Comparison of ENCODE assay signal across 1 cellular context in genomic region chr3:195270350-195271115, GRCh38.
TF ChIP-seq lines count a peak whose summit lies in the region.

No MANE protein-coding gene starts in this region.

TF ChIP-seq in HepG2, 621 proteins besides CTCF, POLR2A, EP300 and RAD21 (continued from another document and continues in another):
- TF ChIP-seq FOXO4 (CRISPR knock-in tag; conservative IDR thresholded peaks at IDR 0.05), result no peak
- TF ChIP-seq NR2C2 (CRISPR knock-in tag; IDR thresholded peaks at IDR 0.05; ENCODE audit: borderline replicate concordance), result peak; percentile 43; the same call in 1 of the 2 replicates
- no peak for TF ChIP-seq MNT (IDR thresholded peaks at IDR 0.05)
- peak; percentile 75 for TF ChIP-seq ZNF33B (CRISPR knock-in tag; IDR thresholded peaks at IDR 0.05)
- TF ChIP-seq ZBTB1 (CRISPR knock-in tag; IDR thresholded peaks at IDR 0.05; ENCODE audit: borderline replicate concordance), result no peak
- TF ChIP-seq EHMT2 (IDR thresholded peaks at IDR 0.05; ENCODE audit: borderline replicate concordance, low read depth, low read length), result no peak
- TF ChIP-seq, protein P1, sequence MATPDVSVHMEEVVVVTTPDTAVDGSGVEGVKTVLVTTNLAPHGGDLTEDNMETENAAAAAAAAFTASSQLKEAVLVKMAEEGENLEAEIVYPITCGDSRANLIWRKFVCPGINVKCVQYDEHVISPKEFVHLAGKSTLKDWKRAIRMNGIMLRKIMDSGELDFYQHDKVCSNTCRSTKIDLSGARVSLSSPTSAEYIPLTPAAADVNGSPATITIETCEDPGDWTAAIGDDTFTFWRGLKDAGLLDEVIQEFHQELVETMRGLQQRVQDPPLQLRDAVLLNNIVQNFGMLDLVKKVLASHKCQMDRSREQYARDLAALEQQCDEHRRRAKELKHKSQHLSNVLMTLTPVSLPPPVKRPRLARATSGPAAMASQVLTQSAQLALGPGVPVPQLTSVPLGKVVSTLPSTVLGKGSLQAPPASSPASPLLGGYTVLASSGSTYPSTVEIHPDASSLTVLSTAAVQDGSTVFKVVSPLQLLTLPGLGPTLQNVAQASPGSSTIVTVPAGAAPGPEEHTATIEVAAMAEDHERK (CRISPR knock-in tag; IDR thresholded peaks at IDR 0.05; ENCODE audit: low read depth), result no peak
- peak; percentile 15; the same call in 1 of the 2 replicates for TF ChIP-seq HINFP (CRISPR knock-in tag; IDR thresholded peaks at IDR 0.05; ENCODE audit: low read depth)
- TF ChIP-seq HCFC1 (IDR thresholded peaks at IDR 0.05; ENCODE audit: low read depth, low read length), result no peak
- TF ChIP-seq, protein P2, sequence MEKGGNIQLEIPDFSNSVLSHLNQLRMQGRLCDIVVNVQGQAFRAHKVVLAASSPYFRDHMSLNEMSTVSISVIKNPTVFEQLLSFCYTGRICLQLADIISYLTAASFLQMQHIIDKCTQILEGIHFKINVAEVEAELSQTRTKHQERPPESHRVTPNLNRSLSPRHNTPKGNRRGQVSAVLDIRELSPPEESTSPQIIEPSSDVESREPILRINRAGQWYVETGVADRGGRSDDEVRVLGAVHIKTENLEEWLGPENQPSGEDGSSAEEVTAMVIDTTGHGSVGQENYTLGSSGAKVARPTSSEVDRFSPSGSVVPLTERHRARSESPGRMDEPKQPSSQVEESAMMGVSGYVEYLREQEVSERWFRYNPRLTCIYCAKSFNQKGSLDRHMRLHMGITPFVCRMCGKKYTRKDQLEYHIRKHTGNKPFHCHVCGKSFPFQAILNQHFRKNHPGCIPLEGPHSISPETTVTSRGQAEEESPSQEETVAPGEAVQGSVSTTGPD (CRISPR knock-in tag; IDR thresholded peaks at IDR 0.05), result no peak
- no peak for TF ChIP-seq NCOA5 (CRISPR knock-in tag; IDR thresholded peaks at IDR 0.05)
- TF ChIP-seq SIX1 (CRISPR knock-in tag; IDR thresholded peaks at IDR 0.05; ENCODE audit: borderline replicate concordance), result no peak
- no peak for TF ChIP-seq ZNF841 (CRISPR knock-in tag; IDR thresholded peaks at IDR 0.05; ENCODE audit: borderline replicate concordance)
- TF ChIP-seq POLR2AphosphoS5 (IDR thresholded peaks at IDR 0.05; ENCODE audit: low read depth, low read length), result no peak
- TF ChIP-seq ZNF839 (CRISPR knock-in tag; IDR thresholded peaks at IDR 0.05; ENCODE audit: borderline replicate concordance), result no peak
- TF ChIP-seq ZNF770 (CRISPR knock-in tag; IDR thresholded peaks at IDR 0.05), result peak; percentile 79
- TF ChIP-seq, protein P3, sequence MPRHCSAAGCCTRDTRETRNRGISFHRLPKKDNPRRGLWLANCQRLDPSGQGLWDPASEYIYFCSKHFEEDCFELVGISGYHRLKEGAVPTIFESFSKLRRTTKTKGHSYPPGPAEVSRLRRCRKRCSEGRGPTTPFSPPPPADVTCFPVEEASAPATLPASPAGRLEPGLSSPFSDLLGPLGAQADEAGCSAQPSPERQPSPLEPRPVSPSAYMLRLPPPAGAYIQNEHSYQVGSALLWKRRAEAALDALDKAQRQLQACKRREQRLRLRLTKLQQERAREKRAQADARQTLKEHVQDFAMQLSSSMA (CRISPR knock-in tag; IDR thresholded peaks at IDR 0.05), result peak; percentile 7; the same call in 1 of the 2 replicates
- no peak for TF ChIP-seq PRMT3 (CRISPR knock-in tag; IDR thresholded peaks at IDR 0.05; ENCODE audit: borderline replicate concordance, low read depth)
- no peak for TF ChIP-seq ZNF143 (CRISPR knock-in tag; IDR thresholded peaks at IDR 0.05)
- TF ChIP-seq, protein P4, sequence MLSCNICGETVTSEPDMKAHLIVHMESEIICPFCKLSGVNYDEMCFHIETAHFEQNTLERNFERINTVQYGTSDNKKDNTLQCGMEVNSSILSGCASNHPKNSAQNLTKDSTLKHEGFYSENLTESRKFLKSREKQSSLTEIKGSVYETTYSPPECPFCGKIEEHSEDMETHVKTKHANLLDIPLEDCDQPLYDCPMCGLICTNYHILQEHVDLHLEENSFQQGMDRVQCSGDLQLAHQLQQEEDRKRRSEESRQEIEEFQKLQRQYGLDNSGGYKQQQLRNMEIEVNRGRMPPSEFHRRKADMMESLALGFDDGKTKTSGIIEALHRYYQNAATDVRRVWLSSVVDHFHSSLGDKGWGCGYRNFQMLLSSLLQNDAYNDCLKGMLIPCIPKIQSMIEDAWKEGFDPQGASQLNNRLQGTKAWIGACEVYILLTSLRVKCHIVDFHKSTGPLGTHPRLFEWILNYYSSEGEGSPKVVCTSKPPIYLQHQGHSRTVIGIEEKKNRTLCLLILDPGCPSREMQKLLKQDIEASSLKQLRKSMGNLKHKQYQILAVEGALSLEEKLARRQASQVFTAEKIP (CRISPR knock-in tag; IDR thresholded peaks at IDR 0.05; ENCODE audit: borderline replicate concordance), result no peak
- TF ChIP-seq ZNF737 (CRISPR knock-in tag; IDR thresholded peaks at IDR 0.05; ENCODE audit: borderline replicate concordance), result no peak
- TF ChIP-seq CREB1 (IDR thresholded peaks at IDR 0.05), result no peak
- no peak for TF ChIP-seq CREB1 (CRISPR knock-in tag; IDR thresholded peaks at IDR 0.05)
- peak; percentile 79; the same call in 1 of the 2 replicates for TF ChIP-seq TEAD2 (CRISPR knock-in tag; IDR thresholded peaks at IDR 0.05)
- TF ChIP-seq ZC3H13 (CRISPR knock-in tag; IDR thresholded peaks at IDR 0.05), result peak; percentile 20; the same call in 1 of the 2 replicates
- 0 out of 2 replicates have a peak, but pooled peaks have one; percentile 49 for TF ChIP-seq ZNF850 (CRISPR knock-in tag; conservative IDR thresholded peaks at IDR 0.05)
- peak; percentile 80; the same call in 1 of the 2 replicates for TF ChIP-seq NFKB2 (CRISPR knock-in tag; IDR thresholded peaks at IDR 0.05; ENCODE audit: borderline replicate concordance)
- TF ChIP-seq ZBTB43 (CRISPR knock-in tag; conservative IDR thresholded peaks at IDR 0.05), result peak; percentile 45; the same call in 1 of the 2 replicates
- TF ChIP-seq KAT8 (CRISPR knock-in tag; IDR thresholded peaks at IDR 0.05), result peak; percentile 46; the same call in 1 of the 2 replicates
- no peak for TF ChIP-seq ZNF431 (CRISPR knock-in tag; IDR thresholded peaks at IDR 0.05; ENCODE audit: borderline replicate concordance, low read depth)
- TF ChIP-seq, protein P5, sequence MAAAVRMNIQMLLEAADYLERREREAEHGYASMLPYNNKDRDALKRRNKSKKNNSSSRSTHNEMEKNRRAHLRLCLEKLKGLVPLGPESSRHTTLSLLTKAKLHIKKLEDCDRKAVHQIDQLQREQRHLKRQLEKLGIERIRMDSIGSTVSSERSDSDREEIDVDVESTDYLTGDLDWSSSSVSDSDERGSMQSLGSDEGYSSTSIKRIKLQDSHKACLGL (CRISPR knock-in tag; IDR thresholded peaks at IDR 0.05), result peak; percentile 83; the same call in 1 of the 2 replicates
- no peak for TF ChIP-seq NFIC (IDR thresholded peaks at IDR 0.05; ENCODE audit: low read length)
- no peak for TF ChIP-seq YEATS2 (CRISPR knock-in tag; IDR thresholded peaks at IDR 0.05; ENCODE audit: borderline replicate concordance)
- no peak for TF ChIP-seq HNRNPK (IDR thresholded peaks at IDR 0.05; ENCODE audit: low read depth, low read length, poor library complexity, severe bottlenecking)
- TF ChIP-seq, protein P6, sequence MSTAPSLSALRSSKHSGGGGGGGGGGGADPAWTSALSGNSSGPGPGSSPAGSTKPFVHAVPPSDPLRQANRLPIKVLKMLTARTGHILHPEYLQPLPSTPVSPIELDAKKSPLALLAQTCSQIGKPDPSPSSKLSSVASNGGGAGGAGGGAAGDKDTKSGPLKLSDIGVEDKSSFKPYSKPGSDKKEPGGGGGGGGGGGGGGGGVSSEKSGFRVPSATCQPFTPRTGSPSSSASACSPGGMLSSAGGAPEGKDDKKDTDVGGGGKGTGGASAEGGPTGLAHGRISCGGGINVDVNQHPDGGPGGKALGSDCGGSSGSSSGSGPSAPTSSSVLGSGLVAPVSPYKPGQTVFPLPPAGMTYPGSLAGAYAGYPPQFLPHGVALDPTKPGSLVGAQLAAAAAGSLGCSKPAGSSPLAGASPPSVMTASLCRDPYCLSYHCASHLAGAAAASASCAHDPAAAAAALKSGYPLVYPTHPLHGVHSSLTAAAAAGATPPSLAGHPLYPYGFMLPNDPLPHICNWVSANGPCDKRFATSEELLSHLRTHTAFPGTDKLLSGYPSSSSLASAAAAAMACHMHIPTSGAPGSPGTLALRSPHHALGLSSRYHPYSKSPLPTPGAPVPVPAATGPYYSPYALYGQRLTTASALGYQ (CRISPR knock-in tag; IDR thresholded peaks at IDR 0.05), result peak; percentile 19; the same call in 1 of the 2 replicates
- TF ChIP-seq STAT6 (CRISPR knock-in tag; IDR thresholded peaks at IDR 0.05; ENCODE audit: borderline replicate concordance), result no peak
- TF ChIP-seq NONO (IDR thresholded peaks at IDR 0.05), result no peak
- no peak for TF ChIP-seq NONO (CRISPR knock-in tag; conservative IDR thresholded peaks at IDR 0.05)
- TF ChIP-seq ZFAT (CRISPR knock-in tag; conservative IDR thresholded peaks at IDR 0.05), result peak; percentile 92; the same call in 1 of the 2 replicates
